27 cellular contexts compared by ENCODE assay signal in genomic region chr9:101365181-101365580, GRCh38. TPM values are rescaled to one million over a fixed set of nuclear protein-coding genes. Genes with fewer than 3 reads are reported as not detected.
DNase-seq lines count a peak whose midpoint lies in the region; FAIRE-seq and TF ChIP-seq lines count a peak whose summit lies in the region.
"Had no signal": no experiment of that assay in that cellular context is flagged by ENCODE, and none has a peak within 500 bp of the region (broad histone marks: within the 10 kb centered on the region; RNA-seq: fewer than 3 reads in every experiment).

No MANE protein-coding gene starts in this region.

- H4K8ac ChIP-seq in mesenchymal stem cell (ENCODE audit: low read length) = no peak overlapping the region
- H4K8ac ChIP-seq in mesendoderm (ENCODE audit: low read depth, low read length) = no peak overlapping the region

- H3K36me3 ChIP-seq in mesenchymal stem cell (ENCODE audit: control insufficient read depth in 1 of 2, insufficient read depth in 2 of 2, low read depth in 1 of 2, low read length in 2 of 2) (no peaks in the 10 kb centered on the region), uterus (no peaks in the 10 kb centered on the region), mesendoderm (ENCODE audit: control insufficient read depth, insufficient read depth, low read length) (no peaks in the 10 kb centered on the region)
- H3K36me3 ChIP-seq: heart left ventricle had no signal

- FAIRE-seq in RCC 7860 (lab: Jason Lieb, UNC) = peak; percentile 37

- H3K9me3 ChIP-seq in mesenchymal stem cell (ENCODE audit: control insufficient read depth, low read length) = no peaks in the 10 kb centered on the region
- H3K9me3 ChIP-seq in uterus = no peaks in the 10 kb centered on the region
- H3K9me3 ChIP-seq: heart left ventricle had no signal

- H2BK120ac ChIP-seq in mesenchymal stem cell (ENCODE audit: low read depth, low read length) (no peak overlapping the region), mesendoderm (ENCODE audit: low read depth, low read length) (no peak overlapping the region)

- no peak overlapping the region for H4K91ac ChIP-seq in mesenchymal stem cell (ENCODE audit: low read length)

- no peaks in the 10 kb centered on the region for H3K79me2 ChIP-seq in mesendoderm (ENCODE audit: control insufficient read depth, insufficient read depth, low read length)
- H3K79me2 ChIP-seq: parathyroid adenoma had no signal

- TF ChIP-seq CTCF in uterus (IDR thresholded peaks at IDR 0.05) = no peak

- no peaks in the 10 kb centered on the region for H3K79me1 ChIP-seq in mesenchymal stem cell (replicated peaks; ENCODE audit: low read length, poor library complexity, severe bottlenecking)
- H3K79me1 ChIP-seq in mesendoderm (ENCODE audit: low read length) = no peaks in the 10 kb centered on the region

- no peak overlapping the region for H2BK12ac ChIP-seq in mesenchymal stem cell (ENCODE audit: low read length in 2 of 2)

- H3K4me2 ChIP-seq in mesenchymal stem cell (ENCODE audit: low read length, poor library complexity, severe bottlenecking) (no peak overlapping the region), mesendoderm (ENCODE audit: low read length) (no peak overlapping the region)

- H4K5ac ChIP-seq in mesendoderm (ENCODE audit: low read length) = no peak overlapping the region

- H3K4me3 ChIP-seq in mesenchymal stem cell (ENCODE audit: insufficient read depth in 1 of 2, low read depth in 1 of 2, low read length in 2 of 2) (no peak overlapping the region), uterus (no peak overlapping the region), mesendoderm (ENCODE audit: low read length) (no peak overlapping the region)
- H3K4me3 ChIP-seq: dorsolateral prefrontal cortex, heart left ventricle, lung had no signal

- no peak overlapping the region for H3K9ac ChIP-seq in mesenchymal stem cell (ENCODE audit: low read length)
- H3K9ac ChIP-seq in mesendoderm (ENCODE audit: low read length) = no peak overlapping the region
- H3K9ac ChIP-seq: parathyroid adenoma had no signal

- H3K4ac ChIP-seq in mesenchymal stem cell (ENCODE audit: low read depth in 1 of 2, low read length in 2 of 2) (no peak overlapping the region), mesendoderm (ENCODE audit: low read depth, low read length) (no peak overlapping the region)

- H3K27ac ChIP-seq in epithelial cell of prostate (peak overlapping the region; percentile 34), mesenchymal stem cell (ENCODE audit: low read length, poor library complexity, severe bottlenecking) (no peak overlapping the region), uterus (no peak overlapping the region), mesendoderm (ENCODE audit: low read depth, low read length) (no peak overlapping the region)
- H3K27ac ChIP-seq: dorsolateral prefrontal cortex, foreskin keratinocyte, heart left ventricle, parathyroid adenoma had no signal

- no peak overlapping the region for H2BK15ac ChIP-seq in mesenchymal stem cell (ENCODE audit: low read depth, poor library complexity, severe bottlenecking)
- H2BK15ac ChIP-seq in mesendoderm (replicated peaks; ENCODE audit: low read depth) = no peak overlapping the region

- no peak for TF ChIP-seq POLR2A in uterus (IDR thresholded peaks at IDR 0.05)

- no peak overlapping the region for H3K56ac ChIP-seq in mesendoderm (ENCODE audit: low read length)

- H3K14ac ChIP-seq in mesenchymal stem cell (ENCODE audit: low read length in 2 of 2) = no peak overlapping the region

- DNase-seq in ELR (ENCODE audit: low read depth) (peak; percentile 45), RCC 7860 (ENCODE audit: low spot score) (no peak), epithelial cell of prostate (ENCODE audit: low read depth, low spot score) (no peak), mesenchymal stem cell (peak; percentile 14), uterus (no peak), GM19240 (ENCODE audit: insufficient read length, low spot score) (no peak), mesendoderm (no peak)
- DNase-seq: activated CD4-positive, alpha-beta memory T cell treated with anti-CD3 and anti-CD28 coated beads, Interleukin-2, amount 10 ng/mL, durations not matched to agents 7 days and 5 days; activated CD4-positive, alpha-beta T cell treated with anti-CD3 and anti-CD28 coated beads for 1 hour; activated CD8-positive, alpha-beta memory T cell treated with anti-CD3 and anti-CD28 coated beads, Interleukin-2, amount 50 U/mL, for 48 hours; aorta; caudate nucleus; CD4-positive, CD25-positive, alpha-beta regulatory T cell; dorsolateral prefrontal cortex; foreskin keratinocyte; heart left ventricle; NCI-H1092 treated with DMSO at 0.1 percent for 48 hours; NCI-H187; NCI-H2171 treated with DMSO at 0.1 percent for 48 hours; NCI-H524; RPMI8226; stimulated activated CD4-positive, alpha-beta T cell treated with anti-CD3 and anti-CD28 coated beads, Interleukin-2, amount 100 ng/mL, for 48 hours; T-helper 1 cell; trophoblast cell had no signal

- H3K27me3 ChIP-seq in mesenchymal stem cell (ENCODE audit: control insufficient read depth in 1 of 2, insufficient read depth in 1 of 2, low read length in 2 of 2) (no peaks in the 10 kb centered on the region), uterus (no peaks in the 10 kb centered on the region), mesendoderm (ENCODE audit: insufficient read depth, low read length, poor library complexity) (no peaks in the 10 kb centered on the region)
- H3K27me3 ChIP-seq: dorsolateral prefrontal cortex, foreskin keratinocyte, heart left ventricle had no signal

- H2AFZ ChIP-seq in mesenchymal stem cell (ENCODE audit: low read depth, low read length) = no peak overlapping the region
- H2AFZ ChIP-seq: parathyroid adenoma had no signal

- H3K18ac ChIP-seq in mesenchymal stem cell (ENCODE audit: low read depth in 1 of 2, low read length in 2 of 2) (no peak overlapping the region), mesendoderm (ENCODE audit: low read length) (no peak overlapping the region)

- H2AK5ac ChIP-seq in mesenchymal stem cell (ENCODE audit: low read length, severe bottlenecking) (no peak overlapping the region), mesendoderm (ENCODE audit: low read length) (no peak overlapping the region)

- H2BK5ac ChIP-seq in mesenchymal stem cell (ENCODE audit: low read depth, low read length, poor library complexity, severe bottlenecking) (no peak overlapping the region), mesendoderm (ENCODE audit: low read length) (no peak overlapping the region)

- peaks cover 2% of the 10 kb centered on the region for H3K4me1 ChIP-seq in mesenchymal stem cell (ENCODE audit: control insufficient read depth, insufficient read depth, low read depth, low read length)
- no peaks in the 10 kb centered on the region for H3K4me1 ChIP-seq in uterus
- H3K4me1 ChIP-seq in mesendoderm (ENCODE audit: control insufficient read depth, low read depth, low read length) = no peaks in the 10 kb centered on the region
- H3K4me1 ChIP-seq: heart left ventricle, parathyroid adenoma had no signal

- intact Hi-C loops in uterus (cut with DNase I; ENCODE audit: low total_unique reads) = no loop called here

- H3K23ac ChIP-seq in mesenchymal stem cell (ENCODE audit: low read length in 2 of 2) = no peak overlapping the region
- H3K23ac ChIP-seq in mesendoderm (ENCODE audit: low read length) = no peak overlapping the region

RNA-seq across cellular contexts. Expression of gene BAAT, which starts 19.6 kb away (rescaled TPM):
- 0.03 TPM for polyA plus RNA-seq in mesenchymal stem cell (2013, experiment 1 of 2)
- 0.01 TPM for polyA plus RNA-seq in mesenchymal stem cell (2013, experiment 2 of 2)
- not detected for total RNA-seq in uterus
- polyA plus RNA-seq in mesendoderm (2013, experiment 1 of 2) = 0.20 TPM
- 0.13 TPM for polyA plus RNA-seq in mesendoderm (2013, experiment 2 of 2)
- total RNA-seq: activated CD4-positive, alpha-beta memory T cell treated with anti-CD3 and anti-CD28 coated beads, Interleukin-2, amount 10 ng/mL, durations not matched to agents 7 days and 5 days; aorta; H4 had no signal
- polyA plus RNA-seq: aorta had no signal

RNA-seq across cellular contexts. Expression of gene MRPL50, which starts 33.2 kb away (rescaled TPM):
- polyA plus RNA-seq in mesenchymal stem cell (2013, experiment 1 of 2) = 10.3 TPM
- polyA plus RNA-seq in mesenchymal stem cell (2013, experiment 2 of 2) = 10.9 TPM
- total RNA-seq in uterus = 10 to 100 TPM; 11.5 to 44.8 (median 23.2) TPM
- polyA plus RNA-seq in mesendoderm (2013, experiment 1 of 2) = 27.0 TPM
- polyA plus RNA-seq in mesendoderm (2013, experiment 2 of 2) = 27.8 TPM

RNA-seq across cellular contexts. Expression of gene ZNF189, which starts 33.5 kb away (rescaled TPM):
- polyA plus RNA-seq in mesenchymal stem cell (2013, experiment 1 of 2) = 5.5 TPM
- polyA plus RNA-seq in mesenchymal stem cell (2013, experiment 2 of 2) = 5.8 TPM
- 10 to 100 TPM; 18.8 to 61.9 (median 34.0) TPM for total RNA-seq in uterus
- 6.9 TPM for polyA plus RNA-seq in mesendoderm (2013, experiment 1 of 2)
- 7.2 TPM for polyA plus RNA-seq in mesendoderm (2013, experiment 2 of 2)

Comparison
In these comparisons a context has a peak if more than half of its experiments do, and no peak if none do; other contexts are left out.
1. DNase-seq: peak in ELR (single experiment) and mesenchymal stem cell (single experiment); none in RCC 7860 (single experiment), epithelial cell of prostate (single experiment), uterus (0 of 2), GM19240 (single experiment) and mesendoderm (single experiment).